8 cellular contexts compared by ENCODE assay signal in genomic region chr5:179697993-179698934, GRCh38. TPM values are rescaled to one million over a fixed set of nuclear protein-coding genes. Genes with fewer than 3 reads are reported as not detected.
DNase-seq lines count a peak whose midpoint lies in the region; ATAC-seq, FAIRE-seq and TF ChIP-seq lines count a peak whose summit lies in the region.

No MANE protein-coding gene starts in this region.

- TF ChIP-seq CTCF in heart right ventricle (IDR thresholded peaks at IDR 0.05) (peak in 6 of 9 donors; percentile 7 to 25 (median 10)), upper lobe of left lung (IDR thresholded peaks at IDR 0.05) (peak in 2 of 6 experiments; percentile 27 to 30)

- TF ChIP-seq POLR2A in GM12892 (IDR thresholded peaks at IDR 0.05; ENCODE audit: low read depth, low read length): peak; percentile 84
- TF ChIP-seq POLR2A in upper lobe of left lung (IDR thresholded peaks at IDR 0.05): peak; percentile 66 to 91 (median 80)

- peaks cover 4 to 54% (median 39%) of the 10 kb centered on the region in 9 donors for H3K4me1 ChIP-seq in heart right ventricle
- H3K4me1 ChIP-seq in upper lobe of left lung: peaks cover 25 to 45% (median 36%) of the 10 kb centered on the region in 4 donors

- H3K9me3 ChIP-seq in heart right ventricle (no peaks in the 10 kb centered on the region), upper lobe of left lung (no peaks in the 10 kb centered on the region)

- peak overlapping the region; percentile 85 to 100 (median 97) for H3K27ac ChIP-seq in heart right ventricle
- peak overlapping the region; percentile 90 to 99 (median 99) for H3K27ac ChIP-seq in upper lobe of left lung

- intact Hi-C loops in heart right ventricle (cut with DNase I): loop anchor here in 5 of 10 donors (1.0 to 5.0 kb wide), 5 partner anchors 20 to 35 kb away; partner anchors contain the start of gene MAML1 (in 3 of the 5)
- intact Hi-C loops in posterior cingulate gyrus (cut with DNase I): loop anchor here (1.0 kb wide), 2 partner anchors 20 to 34 kb away; partner anchors contain the start of gene MAML1

- WGBS in heart right ventricle, 2 donors: 1 to 2% methylated on average over 72 of the region's 72 CpGs
- 2 to 6% methylated on average over 12 to 39 of the region's 72 CpGs for WGBS in upper lobe of left lung, 2 donors

- DNase-seq in GM12892 (ENCODE audit: insufficient read length): peak; percentile 97
- DNase-seq in NCI-H1436 (lab: John Stamatoyannopoulos, UW): peak; percentile 89
- peak; percentile 99 for DNase-seq in SW480 (ENCODE audit: low spot score)
- DNase-seq in amniotic epithelial cell (ENCODE audit: low read depth): peak; percentile 98
- peak; percentile 99 for DNase-seq in heart right ventricle
- DNase-seq in posterior cingulate gyrus: peak; percentile 98 to 100 (median 99)
- DNase-seq in upper lobe of left lung: peak; percentile 99 to 100

- H3K4me3 ChIP-seq in heart right ventricle: peak overlapping the region; percentile 30 to 99 (median 89)
- H3K4me3 ChIP-seq in upper lobe of left lung: peak overlapping the region; percentile 91 to 99 (median 94)

- TF ChIP-seq EP300 in upper lobe of left lung (IDR thresholded peaks at IDR 0.05): peak in 1 of 4 donors; percentile 14

- FAIRE-seq in GM12892 (lab: Jason Lieb, UNC): peak; percentile 95

- H3K27me3 ChIP-seq in heart right ventricle (no peaks in the 10 kb centered on the region), upper lobe of left lung (no peaks in the 10 kb centered on the region)

- ATAC-seq in HG02840 (IDR thresholded peaks at IDR 0.05; ENCODE audit: low FRiP score, unreplicated experiment): peak; percentile 85
- ATAC-seq in heart right ventricle: peak; percentile 95 to 98 (median 97)
- peak; percentile 97 to 99 for ATAC-seq in upper lobe of left lung (ENCODE audit: low FRiP score in 2 of 2)

- peaks cover 0 to 19% (median 0%) of the 10 kb centered on the region in 9 donors for H3K36me3 ChIP-seq in heart right ventricle
- peaks cover 0 to 7% (median 0%) of the 10 kb centered on the region in 4 donors for H3K36me3 ChIP-seq in upper lobe of left lung

RNA-seq across cellular contexts. Expression of gene CANX, which starts 0.5 kb away (rescaled TPM):
- polyA plus RNA-seq in GM12892 (2012; ENCODE audit: missing spikeins): 229 TPM
- total RNA-seq in heart right ventricle (100 to 1,000 TPM; 372 to 659 (median 492) TPM), upper lobe of left lung (100 to 1,000 TPM; 139 to 754 (median 342) TPM)
- polyA plus RNA-seq in heart right ventricle: 100 to 1,000 TPM in 1 of 2 donors, 10 to 100 TPM in 1; 90.9 to 212 TPM

RNA-seq across cellular contexts. Expression of gene CBY3, which starts 17.4 kb away (rescaled TPM):
- not detected for polyA plus RNA-seq in GM12892 (2012; ENCODE audit: missing spikeins)
- total RNA-seq in heart right ventricle (not detected), upper lobe of left lung (1 to 10 TPM in 3 of 6 donors, not detected in 3; 1.7 to 2.1 (median 1.8) TPM)
- under 1 TPM in 1 of 2 donors, not detected in 1; 0.06 TPM for polyA plus RNA-seq in heart right ventricle

RNA-seq across cellular contexts. Expression of gene MAML1, which starts 34.4 kb away (rescaled TPM):
- 7.5 TPM for polyA plus RNA-seq in GM12892 (2012; ENCODE audit: missing spikeins)
- total RNA-seq in heart right ventricle (10 to 100 TPM in 9 of 10 donors, 1 to 10 TPM in 1; 10.0 to 15.3 (median 12.5) TPM), upper lobe of left lung (10 to 100 TPM; 22.5 to 59.7 (median 26.7) TPM)
- 1 to 10 TPM; 5.5 to 9.4 TPM for polyA plus RNA-seq in heart right ventricle

Comparison
In these comparisons a context has a peak if more than half of its experiments do, and no peak if none do; other contexts are left out.
1. Peak in every context shown above with its lines: DNase-seq, ATAC-seq, H3K4me3 ChIP-seq and H3K27ac ChIP-seq.